Comparison of ENCODE assay signal across 2 cellular contexts in the genomic region with DNA sequence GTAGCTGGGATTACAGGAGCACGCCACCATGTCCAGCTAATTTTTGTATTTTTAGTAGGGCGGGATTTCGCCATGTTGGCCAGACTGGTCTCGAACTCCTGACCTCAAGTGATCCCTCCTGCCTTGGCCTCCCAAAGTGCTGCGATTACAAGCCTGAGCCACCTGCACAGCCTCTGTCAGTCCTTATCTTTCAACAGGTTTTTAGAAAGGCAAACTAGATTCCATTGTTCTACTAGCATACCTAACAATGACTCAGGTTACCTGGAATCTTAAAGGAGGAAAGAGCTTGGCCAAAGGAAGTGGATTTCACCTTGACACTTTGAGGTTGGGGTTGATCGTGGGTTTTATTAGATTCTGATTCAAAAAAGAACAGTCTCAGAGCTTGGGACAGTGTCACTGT.
TF ChIP-seq lines count a peak whose summit lies in the region.

No MANE protein-coding gene starts in this region.

TF ChIP-seq in GM23338, 12 proteins besides CTCF, POLR2A, EP300 and RAD21 (continues in another document):
- TF ChIP-seq ZNF114 (CRISPR knock-in tag; IDR thresholded peaks at IDR 0.05) (no peak), CREB1 (CRISPR knock-in tag; IDR thresholded peaks at IDR 0.05; ENCODE audit: low read depth) (no peak), JUNB (IDR thresholded peaks at IDR 0.05; ENCODE audit: unreplicated experiment) (no peak), STAT1 (IDR thresholded peaks at IDR 0.05; ENCODE audit: unreplicated experiment) (no peak), NANOG (IDR thresholded peaks at IDR 0.05; ENCODE audit: borderline replicate concordance) (no peak), EZH2phosphoT487 (IDR thresholded peaks at IDR 0.05; ENCODE audit: unreplicated experiment) (no peak), ZNF331 (CRISPR knock-in tag; IDR thresholded peaks at IDR 0.05; ENCODE audit: low read depth) (no peak), EZH2 (IDR thresholded peaks at IDR 0.05; ENCODE audit: low read depth, unreplicated experiment) (no peak)
- TF ChIP-seq, protein P1, sequence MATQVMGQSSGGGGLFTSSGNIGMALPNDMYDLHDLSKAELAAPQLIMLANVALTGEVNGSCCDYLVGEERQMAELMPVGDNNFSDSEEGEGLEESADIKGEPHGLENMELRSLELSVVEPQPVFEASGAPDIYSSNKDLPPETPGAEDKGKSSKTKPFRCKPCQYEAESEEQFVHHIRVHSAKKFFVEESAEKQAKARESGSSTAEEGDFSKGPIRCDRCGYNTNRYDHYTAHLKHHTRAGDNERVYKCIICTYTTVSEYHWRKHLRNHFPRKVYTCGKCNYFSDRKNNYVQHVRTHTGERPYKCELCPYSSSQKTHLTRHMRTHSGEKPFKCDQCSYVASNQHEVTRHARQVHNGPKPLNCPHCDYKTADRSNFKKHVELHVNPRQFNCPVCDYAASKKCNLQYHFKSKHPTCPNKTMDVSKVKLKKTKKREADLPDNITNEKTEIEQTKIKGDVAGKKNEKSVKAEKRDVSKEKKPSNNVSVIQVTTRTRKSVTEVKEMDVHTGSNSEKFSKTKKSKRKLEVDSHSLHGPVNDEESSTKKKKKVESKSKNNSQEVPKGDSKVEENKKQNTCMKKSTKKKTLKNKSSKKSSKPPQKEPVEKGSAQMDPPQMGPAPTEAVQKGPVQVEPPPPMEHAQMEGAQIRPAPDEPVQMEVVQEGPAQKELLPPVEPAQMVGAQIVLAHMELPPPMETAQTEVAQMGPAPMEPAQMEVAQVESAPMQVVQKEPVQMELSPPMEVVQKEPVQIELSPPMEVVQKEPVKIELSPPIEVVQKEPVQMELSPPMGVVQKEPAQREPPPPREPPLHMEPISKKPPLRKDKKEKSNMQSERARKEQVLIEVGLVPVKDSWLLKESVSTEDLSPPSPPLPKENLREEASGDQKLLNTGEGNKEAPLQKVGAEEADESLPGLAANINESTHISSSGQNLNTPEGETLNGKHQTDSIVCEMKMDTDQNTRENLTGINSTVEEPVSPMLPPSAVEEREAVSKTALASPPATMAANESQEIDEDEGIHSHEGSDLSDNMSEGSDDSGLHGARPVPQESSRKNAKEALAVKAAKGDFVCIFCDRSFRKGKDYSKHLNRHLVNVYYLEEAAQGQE (IDR thresholded peaks at IDR 0.05; ENCODE audit: unreplicated experiment), result no peak
- TF ChIP-seq, protein P2, sequence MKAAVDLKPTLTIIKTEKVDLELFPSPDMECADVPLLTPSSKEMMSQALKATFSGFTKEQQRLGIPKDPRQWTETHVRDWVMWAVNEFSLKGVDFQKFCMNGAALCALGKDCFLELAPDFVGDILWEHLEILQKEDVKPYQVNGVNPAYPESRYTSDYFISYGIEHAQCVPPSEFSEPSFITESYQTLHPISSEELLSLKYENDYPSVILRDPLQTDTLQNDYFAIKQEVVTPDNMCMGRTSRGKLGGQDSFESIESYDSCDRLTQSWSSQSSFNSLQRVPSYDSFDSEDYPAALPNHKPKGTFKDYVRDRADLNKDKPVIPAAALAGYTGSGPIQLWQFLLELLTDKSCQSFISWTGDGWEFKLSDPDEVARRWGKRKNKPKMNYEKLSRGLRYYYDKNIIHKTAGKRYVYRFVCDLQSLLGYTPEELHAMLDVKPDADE (IDR thresholded peaks at IDR 0.05), result no peak

TF ChIP-seq in liver, 16 proteins besides CTCF, POLR2A, EP300 and RAD21:
- no peak for TF ChIP-seq JUND (IDR thresholded peaks at IDR 0.05)
